8 cellular contexts compared by ENCODE assay signal in genomic region chr7:108455524-108455832, GRCh38.
DNase-seq lines count a peak whose midpoint lies in the region; ATAC-seq and TF ChIP-seq lines count a peak whose summit lies in the region.

No MANE protein-coding gene starts in this region.

- H3K27ac Mint-ChIP-seq in activated naive CD8-positive, alpha-beta T cell, result no peak overlapping the region
- H3K27ac Mint-ChIP-seq in stimulated activated naive CD8-positive, alpha-beta T cell treated with anti-CD3 and anti-CD28 coated beads, Interleukin-15, Interleukin-2, amounts not matched to agents 100 ng/mL and 50 ng/mL, for 24 hours, result no peak overlapping the region

- H3K27me3 Mint-ChIP-seq in activated naive CD8-positive, alpha-beta T cell, result peaks cover 1% of the 10 kb centered on the region
- peaks cover 43% of the 10 kb centered on the region for H3K27me3 Mint-ChIP-seq in stimulated activated naive CD8-positive, alpha-beta T cell treated with anti-CD3 and anti-CD28 coated beads, Interleukin-15, Interleukin-2, amounts not matched to agents 100 ng/mL and 50 ng/mL, for 24 hours

- POLR2A ChIA-PET in HEK293 (lab: Yijun Ruan, JAX), result interaction anchor here (0.9 to 2.3 kb wide), 4 partner anchors 13 to 133 kb away, joined by 3 to 8 read pairs (median 3); no protein-coding TSS in a partner anchor

- H3K4me3 Mint-ChIP-seq in activated naive CD8-positive, alpha-beta T cell, result peak overlapping the region; percentile 81
- peak overlapping the region; percentile 77 for H3K4me3 Mint-ChIP-seq in stimulated activated naive CD8-positive, alpha-beta T cell treated with anti-CD3 and anti-CD28 coated beads, Interleukin-15, Interleukin-2, amounts not matched to agents 100 ng/mL and 50 ng/mL, for 24 hours

- H3K9ac ChIP-seq in iPS-18a (ENCODE audit: low read length), result no peak overlapping the region

- no peaks in the 10 kb centered on the region for H3K9me3 ChIP-seq in HEK293 (ENCODE audit: control insufficient read depth, insufficient read depth, low read depth, low read length)
- H3K9me3 ChIP-seq in iPS-18a (ENCODE audit: control insufficient read depth, low read depth, low read length), result no peaks in the 10 kb centered on the region

- H3K4me1 ChIP-seq in HEK293 (ENCODE audit: control insufficient read depth, insufficient read depth, low read length) (peaks cover 7% of the 10 kb centered on the region), iPS-18a (ENCODE audit: control insufficient read depth, low read depth, low read length) (peaks cover 19% of the 10 kb centered on the region)

- H3K4me3 ChIP-seq in HEK293 (ENCODE audit: low read depth, low read length) (peak overlapping the region; percentile 88), iPS-18a (ENCODE audit: low read length) (peak overlapping the region; percentile 78)

- H3K27ac ChIP-seq in HEK293 (ENCODE audit: extremely low read depth, low read depth, low read length) (peak overlapping the region; percentile 82; the same call in 1 of the 2 replicates), iPS-18a (ENCODE audit: low read length) (no peak overlapping the region)

- no peak for TF ChIP-seq CTCF in HEK293 (tag by site-specific recombination; IDR thresholded peaks at IDR 0.05)

- peaks cover 54% of the 10 kb centered on the region for H3K27me3 ChIP-seq in iPS-18a (ENCODE audit: control insufficient read depth, insufficient read depth, low read length)

- H3K36me3 Mint-ChIP-seq in activated naive CD8-positive, alpha-beta T cell, result no peaks in the 10 kb centered on the region
- no peaks in the 10 kb centered on the region for H3K36me3 Mint-ChIP-seq in stimulated activated naive CD8-positive, alpha-beta T cell treated with anti-CD3 and anti-CD28 coated beads, Interleukin-15, Interleukin-2, amounts not matched to agents 100 ng/mL and 50 ng/mL, for 24 hours (ENCODE audit: low read depth)

- H3K9me3 Mint-ChIP-seq in activated naive CD8-positive, alpha-beta T cell (ENCODE audit: low read depth), result no peaks in the 10 kb centered on the region
- no peaks in the 10 kb centered on the region for H3K9me3 Mint-ChIP-seq in stimulated activated naive CD8-positive, alpha-beta T cell treated with anti-CD3 and anti-CD28 coated beads, Interleukin-15, Interleukin-2, amounts not matched to agents 100 ng/mL and 50 ng/mL, for 24 hours

- DNase-seq in COLO668 (lab: John Stamatoyannopoulos, UW; ENCODE audit: unreplicated experiment), result peak; percentile 79
- no peak for DNase-seq in epidermal melanocyte (ENCODE audit: insufficient read length, low spot score)
- DNase-seq in HuH-7.5 (ENCODE audit: low spot score), result no peak

- CTCF ChIA-PET in HEK293 (lab: Yijun Ruan, JAX), result interaction anchor here (1.1 to 2.2 kb wide), 2 partner anchors 70 to 282 kb away, joined by 3 to 7 read pairs; no protein-coding TSS in a partner anchor

- peaks cover 56% of the 10 kb centered on the region for H3K4me1 Mint-ChIP-seq in activated naive CD8-positive, alpha-beta T cell (ENCODE audit: low read depth)
- H3K4me1 Mint-ChIP-seq in stimulated activated naive CD8-positive, alpha-beta T cell treated with anti-CD3 and anti-CD28 coated beads, Interleukin-15, Interleukin-2, amounts not matched to agents 100 ng/mL and 50 ng/mL, for 24 hours (ENCODE audit: low read depth), result peaks cover 44% of the 10 kb centered on the region

- ATAC-seq in HG03571 (IDR thresholded peaks at IDR 0.05; ENCODE audit: unreplicated experiment), result no peak

- H3K36me3 ChIP-seq in HEK293 (ENCODE audit: control insufficient read depth in 2 of 2, insufficient read depth in 1 of 2, low read length in 2 of 2) (no peaks in the 10 kb centered on the region), iPS-18a (ENCODE audit: control insufficient read depth, low read depth, low read length) (no peaks in the 10 kb centered on the region)

TF ChIP-seq in HEK293, 187 proteins besides CTCF, POLR2A, EP300 and RAD21 (continues in another document):
- TF ChIP-seq ZNF221 (tag by site-specific recombination; IDR thresholded peaks at IDR 0.05; ENCODE audit: borderline replicate concordance), result no peak
- no peak for TF ChIP-seq ZNF24 (tag by site-specific recombination; IDR thresholded peaks at IDR 0.05)
- TF ChIP-seq ZBTB26 (tag by site-specific recombination; optimal IDR thresholded peaks at IDR 0.05), result peak; percentile 75
- no peak for TF ChIP-seq ZNF2 (tag by site-specific recombination; IDR thresholded peaks at IDR 0.05)
- TF ChIP-seq ZSCAN5A (tag by site-specific recombination; IDR thresholded peaks at IDR 0.05), result no peak
- no peak for TF ChIP-seq OVOL3 (tag by site-specific recombination; IDR thresholded peaks at IDR 0.05)
- TF ChIP-seq PRDM2 (tag by site-specific recombination; IDR thresholded peaks at IDR 0.05; ENCODE audit: borderline replicate concordance), result no peak
- peak; percentile 69 for TF ChIP-seq KLF1 (tag by site-specific recombination; IDR thresholded peaks at IDR 0.05)
- TF ChIP-seq ZBTB17 (tag by site-specific recombination; IDR thresholded peaks at IDR 0.05), result peak; percentile 70
- TF ChIP-seq ZNF558 (tag by site-specific recombination; IDR thresholded peaks at IDR 0.05), result no peak
- TF ChIP-seq SP2 (tag by site-specific recombination; IDR thresholded peaks at IDR 0.05), result peak; percentile 39
- peak; percentile 89 for TF ChIP-seq ZNF335 (tag by site-specific recombination; conservative IDR thresholded peaks at IDR 0.05)
- TF ChIP-seq ZNF211 (tag by site-specific recombination; IDR thresholded peaks at IDR 0.05; ENCODE audit: low read depth), result no peak
- TF ChIP-seq KLF17 (tag by site-specific recombination; IDR thresholded peaks at IDR 0.05), result 0 out of 2 replicates have a peak, but pooled peaks have one; percentile 4
